In the genomic region with DNA sequence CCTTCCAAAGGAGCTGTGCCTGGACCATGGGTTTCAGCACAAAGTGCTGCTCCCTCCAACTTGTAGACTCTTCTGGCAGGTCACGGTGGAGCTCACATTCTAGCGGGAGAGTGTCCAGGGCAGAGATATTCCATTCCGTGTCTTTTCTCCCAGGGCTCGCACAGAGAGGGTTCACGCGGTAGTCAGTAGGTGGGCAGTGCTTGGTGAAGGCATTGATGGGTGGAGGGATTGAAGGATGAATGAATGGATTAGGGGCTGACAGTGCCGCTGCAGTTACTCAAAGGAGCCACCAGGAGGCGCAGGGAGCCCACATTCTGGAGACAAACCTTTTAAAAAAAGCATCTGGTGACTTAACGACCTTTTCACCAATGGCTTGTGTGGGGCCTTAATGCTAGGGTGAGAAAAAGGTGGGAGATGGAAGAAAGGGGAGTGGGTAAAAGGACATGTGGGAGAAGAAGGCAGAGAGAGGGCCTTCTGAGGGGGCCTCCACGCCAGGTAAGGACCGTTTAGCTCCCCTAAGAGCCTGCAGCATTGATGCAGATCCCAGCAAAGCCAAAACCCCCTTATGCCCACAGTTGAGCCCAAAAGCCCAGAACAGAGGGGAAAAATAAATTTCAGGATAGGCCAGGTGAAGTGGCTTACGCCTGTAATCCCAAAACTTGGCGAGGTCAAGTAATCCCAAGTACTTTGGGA, we compare ENCODE assay signal across 8 cellular contexts. TPM values are rescaled to one million over a fixed set of nuclear protein-coding genes. Genes with fewer than 3 reads are reported as not detected.
DNase-seq lines count a peak whose midpoint lies in the region; ATAC-seq and TF ChIP-seq lines count a peak whose summit lies in the region.

No MANE protein-coding gene starts in this region.

- WGBS in right cardiac atrium: 33% methylated on average over 13 of the region's 13 CpGs
- WGBS in sigmoid colon, 2 donors: 31 to 33% methylated on average over 13 of the region's 13 CpGs

- no peak for TF ChIP-seq POLR2A in sigmoid colon (IDR thresholded peaks at IDR 0.05)

- no peak overlapping the region for H2AFZ ChIP-seq in SU-DHL-6 (ENCODE audit: low read depth, low read length, severe bottlenecking)

- H3K27me3 ChIP-seq in SU-DHL-6 (ENCODE audit: low read length): no peaks in the 10 kb centered on the region
- H3K27me3 ChIP-seq in right cardiac atrium (ENCODE audit: control insufficient read depth, insufficient read depth): no peaks in the 10 kb centered on the region
- peaks cover 0 to 46% (median 0%) of the 10 kb centered on the region in 3 donors for H3K27me3 ChIP-seq in sigmoid colon

- H3K9me3 ChIP-seq in SU-DHL-6 (ENCODE audit: insufficient read depth, low read length) (no peaks in the 10 kb centered on the region), right cardiac atrium (ENCODE audit: control insufficient read depth, low read length) (no peaks in the 10 kb centered on the region), sigmoid colon (no peaks in the 10 kb centered on the region)

- H3K9me2 ChIP-seq in SU-DHL-6 (replicated peaks; ENCODE audit: insufficient read depth, low read length): no peaks in the 10 kb centered on the region

- no peak for TF ChIP-seq EP300 in sigmoid colon (IDR thresholded peaks at IDR 0.05)

- H3K4me1 ChIP-seq in right cardiac atrium (ENCODE audit: control insufficient read depth, insufficient read depth, low read length) (no peaks in the 10 kb centered on the region), sigmoid colon (no peaks in the 10 kb centered on the region)

- H3K36me3 ChIP-seq in SU-DHL-6 (ENCODE audit: low read length) (no peaks in the 10 kb centered on the region), sigmoid colon (no peaks in the 10 kb centered on the region)

- no peak overlapping the region for H3K27ac ChIP-seq in SU-DHL-6 (ENCODE audit: low read depth, low read length)
- no peak overlapping the region for H3K27ac ChIP-seq in right cardiac atrium (ENCODE audit: low read length)
- no peak overlapping the region for H3K27ac ChIP-seq in sigmoid colon

- ATAC-seq in right cardiac atrium (peak; percentile 40 to 57), GM18858 (IDR thresholded peaks at IDR 0.05; ENCODE audit: unreplicated experiment) (no peak), HG02798 (IDR thresholded peaks at IDR 0.05; ENCODE audit: poor library complexity, unreplicated experiment) (no peak)

- no peak overlapping the region for H3K4me2 ChIP-seq in SU-DHL-6 (ENCODE audit: low read depth, low read length, poor library complexity, severe bottlenecking)

- intact Hi-C loops in right cardiac atrium (cut with DNase I): loop anchor here (1.0 to 10.0 kb wide), 6 partner anchors 140 to 399 kb away; no protein-coding TSS in a partner anchor
- intact Hi-C loops in sigmoid colon (cut with DNase I): loop anchor here (1.0 to 10.0 kb wide), 3 partner anchors 140 to 396 kb away; no protein-coding TSS in a partner anchor

- peak; percentile 89 for TF ChIP-seq CTCF in SU-DHL-6 (IDR thresholded peaks at IDR 0.05; ENCODE audit: insufficient read depth, low read length, poor library complexity, severe bottlenecking)
- peak; percentile 89 to 99 (median 98) for TF ChIP-seq CTCF in sigmoid colon (IDR thresholded peaks at IDR 0.05)

- H3K4me3 ChIP-seq in SU-DHL-6 (ENCODE audit: insufficient read depth, low read length, poor library complexity, severe bottlenecking): no peak overlapping the region
- H3K4me3 ChIP-seq in right cardiac atrium (ENCODE audit: low read length): no peak overlapping the region
- no peak overlapping the region for H3K4me3 ChIP-seq in sigmoid colon

- no peak overlapping the region for H3K9ac ChIP-seq in SU-DHL-6 (ENCODE audit: low read length)

- H4K20me1 ChIP-seq in SU-DHL-6 (ENCODE audit: low read depth, low read length): no peaks in the 10 kb centered on the region

- H3K79me2 ChIP-seq in SU-DHL-6 (ENCODE audit: insufficient read depth, low read length): no peaks in the 10 kb centered on the region

- DNase-seq in GM03348 (ENCODE audit: low spot score): peak; percentile 84
- DNase-seq in NCI-H1092 (lab: John Stamatoyannopoulos, UW): peak; percentile 46
- DNase-seq in activated naive CD8-positive, alpha-beta T cell treated with anti-CD3 and anti-CD28 coated beads, Interleukin-2, amount 50 U/mL, for 16 hours (ENCODE audit: low read depth, low spot score): peak; percentile 44
- DNase-seq in right cardiac atrium: peak; percentile 43 to 82 (median 76)
- DNase-seq in sigmoid colon: no peak

- no peaks in the 10 kb centered on the region for H3F3A ChIP-seq in SU-DHL-6 (ENCODE audit: insufficient read depth)

RNA-seq across cellular contexts. Expression of gene FAM110A, which starts 17.5 kb away (rescaled TPM):
- 1 to 10 TPM; 2.6 to 4.3 (median 3.6) TPM for total RNA-seq in right cardiac atrium
- 3.2 TPM for polyA plus RNA-seq in right cardiac atrium
- total RNA-seq in sigmoid colon: 1 to 10 TPM in 2 of 4 donors, under 1 TPM in 2; 0.55 to 2.5 (median 1.6) TPM
- 10 to 100 TPM in 1 of 3 donors, 1 to 10 TPM in 2; 3.6 to 10.7 (median 6.7) TPM for polyA plus RNA-seq in sigmoid colon

RNA-seq across cellular contexts. Expression of gene SLC52A3, which starts 47.8 kb away (rescaled TPM):
- total RNA-seq in right cardiac atrium (1 to 10 TPM in 1 of 4 donors, under 1 TPM in 3; 0.48 to 1.4 (median 0.68) TPM), sigmoid colon (under 1 TPM in 2 of 4 donors, not detected in 2; 0.16 to 0.36 TPM)
- polyA plus RNA-seq in right cardiac atrium (1.6 TPM), sigmoid colon (10 to 100 TPM in 1 of 3 donors, 1 to 10 TPM in 2; 3.0 to 15.1 (median 5.3) TPM)

Comparison
In these comparisons a context has a peak if more than half of its experiments do, and no peak if none do; other contexts are left out.
1. ATAC-seq: peak in right cardiac atrium (2 of 2); none in GM18858 (single experiment) and HG02798 (single experiment).